8 cellular contexts compared by ENCODE assay signal in the genomic region with DNA sequence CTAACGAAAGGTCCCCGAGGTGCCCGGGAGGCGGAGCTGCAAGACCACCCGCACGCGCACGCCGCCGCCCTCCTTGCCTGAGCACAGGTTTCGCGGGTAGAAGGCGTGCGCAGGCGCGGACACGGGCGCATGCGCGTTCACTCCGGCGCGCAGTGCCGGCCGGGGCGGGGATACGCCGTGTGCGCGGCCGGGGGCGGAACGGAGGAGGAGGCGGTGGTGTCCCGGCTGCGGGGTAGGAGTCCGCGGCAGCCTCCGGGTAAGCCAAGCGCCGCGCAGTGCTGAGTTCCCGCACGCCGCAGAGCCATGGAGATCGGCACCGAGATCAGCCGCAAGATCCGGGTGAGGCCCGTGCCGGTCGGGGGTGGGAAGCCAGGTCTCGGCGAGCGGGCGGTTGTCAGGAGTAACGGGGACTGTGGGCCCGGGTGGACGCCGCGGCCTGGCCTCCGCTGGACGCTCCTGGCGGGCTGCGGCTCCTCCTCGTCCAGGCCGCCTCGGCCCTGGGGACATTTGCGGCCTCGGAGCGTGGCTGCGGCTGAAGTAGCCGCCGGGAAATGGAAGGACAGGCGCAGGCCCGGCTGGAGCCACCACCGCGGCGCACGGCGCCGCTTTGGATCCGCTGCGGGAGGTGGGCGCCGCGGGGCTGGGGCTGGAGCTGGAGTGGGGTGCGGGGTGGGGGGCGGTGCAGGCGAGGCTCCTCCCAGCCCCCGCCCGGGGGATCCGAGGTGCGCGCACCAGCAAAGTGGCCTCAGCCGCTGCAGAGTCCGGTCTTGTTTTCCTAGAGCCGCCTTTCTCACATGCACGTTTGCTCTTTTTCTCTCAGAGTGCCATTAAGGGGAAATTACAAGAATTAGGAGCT. TPM values are rescaled to one million over a fixed set of nuclear protein-coding genes. Genes with fewer than 3 reads are reported as not detected.
DNase-seq lines count a peak whose midpoint lies in the region; ATAC-seq and TF ChIP-seq lines count a peak whose summit lies in the region.

Gene ZC3H14, plus strand, starts transcription at position 207 of the 856 bp plus-strand sequence. Its CDS starts 97 bp downstream, at position 304.

- H3K36me3 Mint-ChIP-seq in T-helper 17 cell (ENCODE audit: low read depth), result peaks cover 4% of the 10 kb centered on the region

- peak within 1 kb of the TSS; percentile 92 for H3K27ac Mint-ChIP-seq in T-helper 17 cell

- intact Hi-C loops in left ventricle myocardium superior (cut with micrococcal nuclease), result loop anchor here (5.0 kb wide), 1 partner anchor 71 kb away; no protein-coding TSS in a partner anchor
- intact Hi-C loops in uterus (cut with DNase I; ENCODE audit: low total_unique reads), result no loop called here

- H3K27me3 ChIP-seq in uterus, result no peaks in the 10 kb centered on the region

- peak; percentile 94 for ATAC-seq in HG02870 (IDR thresholded peaks at IDR 0.05; ENCODE audit: unreplicated experiment)
- peak; percentile 98 for ATAC-seq in T-helper 17 cell
- ATAC-seq in left ventricle myocardium superior, result peak; percentile 99

- H3K36me3 ChIP-seq in uterus, result no peaks in the 10 kb centered on the region

- H3K4me3 ChIP-seq in uterus, result peak within 1 kb of the TSS; percentile 80 to 89

- H3K4me1 Mint-ChIP-seq in T-helper 17 cell, result peaks cover 22% of the 10 kb centered on the region

- no peak for TF ChIP-seq CTCF in uterus (IDR thresholded peaks at IDR 0.05)

- DNase-seq in NCI-H146 treated with DMSO at 0.1 percent for 48 hours (lab: John Stamatoyannopoulos, UW; ENCODE audit: unreplicated experiment) (peak; percentile 71), T-helper 17 cell (peak; percentile 84 to 85 (median 84)), amygdala (lab: John Stamatoyannopoulos, UW) (peak in 55 of 56 donors; percentile 17 to 89 (median 76)), left ventricle myocardium superior (peak; percentile 93), pulmonary artery endothelial cell (ENCODE audit: low read depth, low spot score) (peak; percentile 51), uterus (peak; percentile 73 to 88)

- H3K4me3 Mint-ChIP-seq in T-helper 17 cell, result peak within 1 kb of the TSS; percentile 94

- H3K9me3 ChIP-seq in T-helper 17 cell (ENCODE audit: control insufficient read depth, low read length, poor library complexity, severe bottlenecking), result no peaks in the 10 kb centered on the region
- H3K9me3 ChIP-seq in uterus, result no peaks in the 10 kb centered on the region

- peak within 1 kb of the TSS; percentile 88 to 92 for H3K27ac ChIP-seq in uterus

- no peaks in the 10 kb centered on the region for H3K4me1 ChIP-seq in uterus

- TF ChIP-seq POLR2A in GM15510 (IDR thresholded peaks at IDR 0.05; ENCODE audit: borderline replicate concordance, extremely low read depth, insufficient read length) (peak; percentile 81), uterus (IDR thresholded peaks at IDR 0.05) (peak; percentile 42 to 80)

- peaks cover 5% of the 10 kb centered on the region for H3K27me3 Mint-ChIP-seq in T-helper 17 cell

RNA-seq across cellular contexts. Expression of gene ZC3H14, which starts in this region (rescaled TPM):
- total RNA-seq in T-helper 17 cell (10 to 100 TPM; 34.5 to 41.7 TPM), left ventricle myocardium superior (49.4 TPM), pulmonary artery endothelial cell (53.2 and 77.9 TPM in 2 replicates), uterus (10 to 100 TPM; 40.9 to 96.2 (median 69.7) TPM)

Comparison
In these comparisons a context has a peak if more than half of its experiments do, and no peak if none do; other contexts are left out.
1. Peak in every context shown above with its lines: DNase-seq, ATAC-seq, H3K4me3 ChIP-seq and H3K27ac ChIP-seq.